ENCODE assay signal across 1 cellular context in genomic region chr12:50527086-50527726, GRCh38.
A peak's percentile ranks its signal among the peaks of the same experiment; 100 is the strongest.
TF ChIP-seq lines count a peak whose summit lies in the region.

No MANE protein-coding gene starts in this region.

TF ChIP-seq in HepG2, 621 proteins besides CTCF, POLR2A, EP300 and RAD21 (continued from another document and continues in another):
- TF ChIP-seq, protein P1, sequence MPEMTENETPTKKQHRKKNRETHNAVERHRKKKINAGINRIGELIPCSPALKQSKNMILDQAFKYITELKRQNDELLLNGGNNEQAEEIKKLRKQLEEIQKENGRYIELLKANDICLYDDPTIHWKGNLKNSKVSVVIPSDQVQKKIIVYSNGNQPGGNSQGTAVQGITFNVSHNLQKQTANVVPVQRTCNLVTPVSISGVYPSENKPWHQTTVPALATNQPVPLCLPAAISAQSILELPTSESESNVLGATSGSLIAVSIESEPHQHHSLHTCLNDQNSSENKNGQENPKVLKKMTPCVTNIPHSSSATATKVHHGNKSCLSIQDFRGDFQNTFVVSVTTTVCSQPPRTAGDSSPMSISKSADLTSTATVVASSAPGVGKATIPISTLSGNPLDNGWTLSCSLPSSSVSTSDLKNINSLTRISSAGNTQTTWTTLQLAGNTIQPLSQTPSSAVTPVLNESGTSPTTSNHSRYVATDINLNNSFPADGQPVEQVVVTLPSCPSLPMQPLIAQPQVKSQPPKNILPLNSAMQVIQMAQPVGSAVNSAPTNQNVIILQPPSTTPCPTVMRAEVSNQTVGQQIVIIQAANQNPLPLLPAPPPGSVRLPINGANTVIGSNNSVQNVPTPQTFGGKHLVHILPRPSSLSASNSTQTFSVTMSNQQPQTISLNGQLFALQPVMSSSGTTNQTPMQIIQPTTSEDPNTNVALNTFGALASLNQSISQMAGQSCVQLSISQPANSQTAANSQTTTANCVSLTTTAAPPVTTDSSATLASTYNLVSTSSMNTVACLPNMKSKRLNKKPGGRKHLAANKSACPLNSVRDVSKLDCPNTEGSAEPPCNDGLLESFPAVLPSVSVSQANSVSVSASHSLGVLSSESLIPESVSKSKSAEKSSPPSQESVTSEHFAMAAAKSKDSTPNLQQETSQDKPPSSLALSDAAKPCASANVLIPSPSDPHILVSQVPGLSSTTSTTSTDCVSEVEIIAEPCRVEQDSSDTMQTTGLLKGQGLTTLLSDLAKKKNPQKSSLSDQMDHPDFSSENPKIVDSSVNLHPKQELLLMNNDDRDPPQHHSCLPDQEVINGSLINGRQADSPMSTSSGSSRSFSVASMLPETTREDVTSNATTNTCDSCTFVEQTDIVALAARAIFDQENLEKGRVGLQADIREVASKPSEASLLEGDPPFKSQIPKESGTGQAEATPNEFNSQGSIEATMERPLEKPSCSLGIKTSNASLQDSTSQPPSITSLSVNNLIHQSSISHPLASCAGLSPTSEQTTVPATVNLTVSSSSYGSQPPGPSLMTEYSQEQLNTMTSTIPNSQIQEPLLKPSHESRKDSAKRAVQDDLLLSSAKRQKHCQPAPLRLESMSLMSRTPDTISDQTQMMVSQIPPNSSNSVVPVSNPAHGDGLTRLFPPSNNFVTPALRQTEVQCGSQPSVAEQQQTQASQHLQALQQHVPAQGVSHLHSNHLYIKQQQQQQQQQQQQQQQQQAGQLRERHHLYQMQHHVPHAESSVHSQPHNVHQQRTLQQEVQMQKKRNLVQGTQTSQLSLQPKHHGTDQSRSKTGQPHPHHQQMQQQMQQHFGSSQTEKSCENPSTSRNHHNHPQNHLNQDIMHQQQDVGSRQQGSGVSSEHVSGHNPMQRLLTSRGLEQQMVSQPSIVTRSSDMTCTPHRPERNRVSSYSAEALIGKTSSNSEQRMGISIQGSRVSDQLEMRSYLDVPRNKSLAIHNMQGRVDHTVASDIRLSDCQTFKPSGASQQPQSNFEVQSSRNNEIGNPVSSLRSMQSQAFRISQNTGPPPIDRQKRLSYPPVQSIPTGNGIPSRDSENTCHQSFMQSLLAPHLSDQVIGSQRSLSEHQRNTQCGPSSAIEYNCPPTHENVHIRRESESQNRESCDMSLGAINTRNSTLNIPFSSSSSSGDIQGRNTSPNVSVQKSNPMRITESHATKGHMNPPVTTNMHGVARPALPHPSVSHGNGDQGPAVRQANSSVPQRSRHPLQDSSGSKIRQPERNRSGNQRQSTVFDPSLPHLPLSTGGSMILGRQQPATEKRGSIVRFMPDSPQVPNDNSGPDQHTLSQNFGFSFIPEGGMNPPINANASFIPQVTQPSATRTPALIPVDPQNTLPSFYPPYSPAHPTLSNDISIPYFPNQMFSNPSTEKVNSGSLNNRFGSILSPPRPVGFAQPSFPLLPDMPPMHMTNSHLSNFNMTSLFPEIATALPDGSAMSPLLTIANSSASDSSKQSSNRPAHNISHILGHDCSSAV (CRISPR knock-in tag; IDR thresholded peaks at IDR 0.05; ENCODE audit: borderline replicate concordance): no peak
- TF ChIP-seq, protein P2, sequence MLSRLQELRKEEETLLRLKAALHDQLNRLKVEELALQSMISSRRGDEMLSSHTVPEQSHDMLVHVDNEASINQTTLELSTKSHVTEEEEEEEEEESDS (CRISPR knock-in tag; IDR thresholded peaks at IDR 0.05; ENCODE audit: borderline replicate concordance): no peak
- TF ChIP-seq MEIS1 (CRISPR knock-in tag; IDR thresholded peaks at IDR 0.05; ENCODE audit: borderline replicate concordance) (no peak), EHMT2 (IDR thresholded peaks at IDR 0.05; ENCODE audit: borderline replicate concordance, low read depth, low read length) (peak; percentile 56; the same call in 1 of the 2 replicates), ZBTB8A (CRISPR knock-in tag; IDR thresholded peaks at IDR 0.05; ENCODE audit: borderline replicate concordance, low read depth) (no peak), DDIT3 (CRISPR knock-in tag; IDR thresholded peaks at IDR 0.05) (no peak), MIER2 (CRISPR knock-in tag; IDR thresholded peaks at IDR 0.05) (0 out of 2 replicates have a peak, but pooled peaks have one; percentile 19), ZNF329 (CRISPR knock-in tag; IDR thresholded peaks at IDR 0.05; ENCODE audit: low read depth) (no peak), HMG20A (CRISPR knock-in tag; IDR thresholded peaks at IDR 0.05; ENCODE audit: borderline replicate concordance) (peak; percentile 92; the same call in 1 of the 2 replicates), ZNF670 (CRISPR knock-in tag; IDR thresholded peaks at IDR 0.05; ENCODE audit: borderline replicate concordance) (no peak), SMAD1 (CRISPR knock-in tag; IDR thresholded peaks at IDR 0.05; ENCODE audit: borderline replicate concordance, low read depth) (no peak), ZNF333 (CRISPR knock-in tag; IDR thresholded peaks at IDR 0.05; ENCODE audit: borderline replicate concordance) (no peak), FOXC1 (CRISPR knock-in tag; IDR thresholded peaks at IDR 0.05; ENCODE audit: borderline replicate concordance) (no peak), PRDM4 (CRISPR knock-in tag; IDR thresholded peaks at IDR 0.05; ENCODE audit: borderline replicate concordance) (no peak), MIER3 (CRISPR knock-in tag; IDR thresholded peaks at IDR 0.05; ENCODE audit: borderline replicate concordance) (0 out of 2 replicates have a peak, but pooled peaks have one; percentile 52), RCOR2 (CRISPR knock-in tag; IDR thresholded peaks at IDR 0.05) (peak; percentile 91), PPARG (CRISPR knock-in tag; conservative IDR thresholded peaks at IDR 0.05) (peak; percentile 62; the same call in 1 of the 2 replicates), ZNF468 (CRISPR knock-in tag; IDR thresholded peaks at IDR 0.05) (no peak), CHD2 (IDR thresholded peaks at IDR 0.05; ENCODE audit: low read depth, low read length) (no peak), HOXA3 (CRISPR knock-in tag; IDR thresholded peaks at IDR 0.05) (peak; percentile 56; the same call in 1 of the 2 replicates), YEATS4 (CRISPR knock-in tag; IDR thresholded peaks at IDR 0.05; ENCODE audit: borderline replicate concordance) (no peak), U2AF1 (optimal IDR thresholded peaks at IDR 0.05; ENCODE audit: low read depth, low read length) (no peak), ZNF142 (CRISPR knock-in tag; IDR thresholded peaks at IDR 0.05) (no peak), SIX4 (CRISPR knock-in tag; IDR thresholded peaks at IDR 0.05) (0 out of 2 replicates have a peak, but pooled peaks have one; percentile 1), GZF1 (CRISPR knock-in tag; IDR thresholded peaks at IDR 0.05) (no peak), ZNF644 (CRISPR knock-in tag; IDR thresholded peaks at IDR 0.05; ENCODE audit: low read depth) (peak; percentile 40; the same call in 1 of the 2 replicates), JUNB (CRISPR knock-in tag; IDR thresholded peaks at IDR 0.05; ENCODE audit: borderline replicate concordance) (no peak), MZF1 (CRISPR knock-in tag; IDR thresholded peaks at IDR 0.05; ENCODE audit: borderline replicate concordance) (no peak), CENPT (CRISPR knock-in tag; IDR thresholded peaks at IDR 0.05; ENCODE audit: low read depth) (no peak), MLLT10 (CRISPR knock-in tag; IDR thresholded peaks at IDR 0.05) (no peak), ATRX (CRISPR knock-in tag; IDR thresholded peaks at IDR 0.05; ENCODE audit: borderline replicate concordance) (no peak), ZNF337 (CRISPR knock-in tag; IDR thresholded peaks at IDR 0.05; ENCODE audit: borderline replicate concordance, low read depth) (0 out of 2 replicates have a peak, but pooled peaks have one; percentile 35)
- TF ChIP-seq, protein P3, sequence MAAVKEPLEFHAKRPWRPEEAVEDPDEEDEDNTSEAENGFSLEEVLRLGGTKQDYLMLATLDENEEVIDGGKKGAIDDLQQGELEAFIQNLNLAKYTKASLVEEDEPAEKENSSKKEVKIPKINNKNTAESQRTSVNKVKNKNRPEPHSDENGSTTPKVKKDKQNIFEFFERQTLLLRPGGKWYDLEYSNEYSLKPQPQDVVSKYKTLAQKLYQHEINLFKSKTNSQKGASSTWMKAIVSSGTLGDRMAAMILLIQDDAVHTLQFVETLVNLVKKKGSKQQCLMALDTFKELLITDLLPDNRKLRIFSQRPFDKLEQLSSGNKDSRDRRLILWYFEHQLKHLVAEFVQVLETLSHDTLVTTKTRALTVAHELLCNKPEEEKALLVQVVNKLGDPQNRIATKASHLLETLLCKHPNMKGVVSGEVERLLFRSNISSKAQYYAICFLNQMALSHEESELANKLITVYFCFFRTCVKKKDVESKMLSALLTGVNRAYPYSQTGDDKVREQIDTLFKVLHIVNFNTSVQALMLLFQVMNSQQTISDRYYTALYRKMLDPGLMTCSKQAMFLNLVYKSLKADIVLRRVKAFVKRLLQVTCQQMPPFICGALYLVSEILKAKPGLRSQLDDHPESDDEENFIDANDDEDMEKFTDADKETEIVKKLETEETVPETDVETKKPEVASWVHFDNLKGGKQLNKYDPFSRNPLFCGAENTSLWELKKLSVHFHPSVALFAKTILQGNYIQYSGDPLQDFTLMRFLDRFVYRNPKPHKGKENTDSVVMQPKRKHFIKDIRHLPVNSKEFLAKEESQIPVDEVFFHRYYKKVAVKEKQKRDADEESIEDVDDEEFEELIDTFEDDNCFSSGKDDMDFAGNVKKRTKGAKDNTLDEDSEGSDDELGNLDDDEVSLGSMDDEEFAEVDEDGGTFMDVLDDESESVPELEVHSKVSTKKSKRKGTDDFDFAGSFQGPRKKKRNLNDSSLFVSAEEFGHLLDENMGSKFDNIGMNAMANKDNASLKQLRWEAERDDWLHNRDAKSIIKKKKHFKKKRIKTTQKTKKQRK (IDR thresholded peaks at IDR 0.05; ENCODE audit: low read length): no peak
- TF ChIP-seq, protein P4, sequence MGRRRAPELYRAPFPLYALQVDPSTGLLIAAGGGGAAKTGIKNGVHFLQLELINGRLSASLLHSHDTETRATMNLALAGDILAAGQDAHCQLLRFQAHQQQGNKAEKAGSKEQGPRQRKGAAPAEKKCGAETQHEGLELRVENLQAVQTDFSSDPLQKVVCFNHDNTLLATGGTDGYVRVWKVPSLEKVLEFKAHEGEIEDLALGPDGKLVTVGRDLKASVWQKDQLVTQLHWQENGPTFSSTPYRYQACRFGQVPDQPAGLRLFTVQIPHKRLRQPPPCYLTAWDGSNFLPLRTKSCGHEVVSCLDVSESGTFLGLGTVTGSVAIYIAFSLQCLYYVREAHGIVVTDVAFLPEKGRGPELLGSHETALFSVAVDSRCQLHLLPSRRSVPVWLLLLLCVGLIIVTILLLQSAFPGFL (CRISPR knock-in tag; IDR thresholded peaks at IDR 0.05): no peak
- TF ChIP-seq, protein P5, sequence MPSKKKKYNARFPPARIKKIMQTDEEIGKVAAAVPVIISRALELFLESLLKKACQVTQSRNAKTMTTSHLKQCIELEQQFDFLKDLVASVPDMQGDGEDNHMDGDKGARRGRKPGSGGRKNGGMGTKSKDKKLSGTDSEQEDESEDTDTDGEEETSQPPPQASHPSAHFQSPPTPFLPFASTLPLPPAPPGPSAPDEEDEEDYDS (CRISPR knock-in tag; IDR thresholded peaks at IDR 0.05): peak; percentile 48
- TF ChIP-seq, protein P6, sequence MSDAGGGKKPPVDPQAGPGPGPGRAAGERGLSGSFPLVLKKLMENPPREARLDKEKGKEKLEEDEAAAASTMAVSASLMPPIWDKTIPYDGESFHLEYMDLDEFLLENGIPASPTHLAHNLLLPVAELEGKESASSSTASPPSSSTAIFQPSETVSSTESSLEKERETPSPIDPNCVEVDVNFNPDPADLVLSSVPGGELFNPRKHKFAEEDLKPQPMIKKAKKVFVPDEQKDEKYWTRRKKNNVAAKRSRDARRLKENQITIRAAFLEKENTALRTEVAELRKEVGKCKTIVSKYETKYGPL (CRISPR knock-in tag; IDR thresholded peaks at IDR 0.05): no peak
